Comparison of ENCODE assay signal across 2 cellular contexts in the genomic region with DNA sequence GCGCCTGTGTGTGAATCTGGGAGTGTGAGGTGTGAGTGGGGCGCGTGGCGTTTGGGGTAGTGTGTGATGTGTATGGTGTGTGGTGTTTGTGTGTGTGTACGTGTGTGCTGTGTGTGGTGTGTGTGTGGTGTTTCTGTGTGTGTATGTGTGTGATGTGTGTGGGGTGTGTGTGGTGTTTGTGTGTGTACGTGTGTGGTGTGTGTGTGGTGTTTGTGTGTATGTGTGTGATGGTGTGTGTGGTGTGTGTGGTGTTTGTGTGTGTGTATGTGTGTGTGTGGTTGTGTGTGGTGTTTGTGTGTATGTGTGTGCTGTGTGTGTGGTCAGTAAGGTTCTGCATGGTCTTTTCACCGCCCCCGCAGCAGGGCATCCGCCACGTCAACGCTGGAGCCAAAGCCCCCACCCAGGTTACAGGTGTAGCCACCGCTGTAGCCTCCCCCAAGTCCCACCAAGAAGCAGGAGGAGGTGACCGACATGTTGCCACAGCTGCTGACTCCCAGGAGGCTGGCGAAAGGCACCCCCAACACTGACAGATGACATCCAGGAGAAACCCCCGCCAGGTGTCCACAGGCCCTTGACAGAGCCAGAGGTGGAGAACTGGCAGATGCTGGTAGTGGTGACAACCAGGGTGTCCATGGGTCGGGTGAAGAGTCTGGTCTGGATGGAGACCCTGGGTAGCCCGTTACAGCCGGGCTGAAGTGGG.
TF ChIP-seq lines count a peak whose summit lies in the region.

No MANE protein-coding gene starts in this region.

TF ChIP-seq in IMR-90, 13 proteins besides CTCF, POLR2A, EP300 and RAD21:
- TF ChIP-seq MXI1 (IDR thresholded peaks at IDR 0.05; ENCODE audit: borderline replicate concordance, low read depth, low read length) = no peak
- TF ChIP-seq CEBPB (IDR thresholded peaks at IDR 0.05; ENCODE audit: low read depth, low read length) = no peak
- TF ChIP-seq NFE2L2 (IDR thresholded peaks at IDR 0.05; ENCODE audit: low read depth, low read length) = no peak
- TF ChIP-seq FOS (IDR thresholded peaks at IDR 0.05; ENCODE audit: low read depth, low read length) = no peak
- TF ChIP-seq MAZ (IDR thresholded peaks at IDR 0.05; ENCODE audit: borderline replicate concordance, low read depth, low read length) = no peak
- no peak for TF ChIP-seq BHLHE40 (IDR thresholded peaks at IDR 0.05; ENCODE audit: low read depth, low read length)
- TF ChIP-seq RFX5 (IDR thresholded peaks at IDR 0.05; ENCODE audit: low read depth, low read length) = no peak

TF ChIP-seq in endothelial cell of umbilical vein, 7 proteins besides CTCF, POLR2A, EP300 and RAD21:
- no peak for TF ChIP-seq EZH2 (IDR thresholded peaks at IDR 0.05; ENCODE audit: borderline replicate concordance, low read depth, low read length, severe bottlenecking)
- no peak for TF ChIP-seq FOS (IDR thresholded peaks at IDR 0.05; ENCODE audit: borderline replicate concordance, insufficient read depth, low read length)
- no peak for TF ChIP-seq JUN (IDR thresholded peaks at IDR 0.05; ENCODE audit: borderline replicate concordance, insufficient read depth, insufficient read length, low read depth)
- no peak for TF ChIP-seq MYC (IDR thresholded peaks at IDR 0.05; ENCODE audit: low read depth, low read length)
- no peak for TF ChIP-seq GATA2 (IDR thresholded peaks at IDR 0.05; ENCODE audit: insufficient read depth, insufficient read length, low read depth, low read length)
- TF ChIP-seq, protein P1, sequence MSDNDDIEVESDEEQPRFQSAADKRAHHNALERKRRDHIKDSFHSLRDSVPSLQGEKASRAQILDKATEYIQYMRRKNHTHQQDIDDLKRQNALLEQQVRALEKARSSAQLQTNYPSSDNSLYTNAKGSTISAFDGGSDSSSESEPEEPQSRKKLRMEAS (IDR thresholded peaks at IDR 0.05; ENCODE audit: insufficient read depth, insufficient read length) = no peak
- no peak for TF ChIP-seq POLR2AphosphoS5 (IDR thresholded peaks at IDR 0.05; ENCODE audit: insufficient read depth, low read depth, low read length)
TF ChIP-seq in endothelial cell of umbilical vein: peak in this region for 0.
